Comparison of ENCODE assay signal across 11 cellular contexts in the genomic region with DNA sequence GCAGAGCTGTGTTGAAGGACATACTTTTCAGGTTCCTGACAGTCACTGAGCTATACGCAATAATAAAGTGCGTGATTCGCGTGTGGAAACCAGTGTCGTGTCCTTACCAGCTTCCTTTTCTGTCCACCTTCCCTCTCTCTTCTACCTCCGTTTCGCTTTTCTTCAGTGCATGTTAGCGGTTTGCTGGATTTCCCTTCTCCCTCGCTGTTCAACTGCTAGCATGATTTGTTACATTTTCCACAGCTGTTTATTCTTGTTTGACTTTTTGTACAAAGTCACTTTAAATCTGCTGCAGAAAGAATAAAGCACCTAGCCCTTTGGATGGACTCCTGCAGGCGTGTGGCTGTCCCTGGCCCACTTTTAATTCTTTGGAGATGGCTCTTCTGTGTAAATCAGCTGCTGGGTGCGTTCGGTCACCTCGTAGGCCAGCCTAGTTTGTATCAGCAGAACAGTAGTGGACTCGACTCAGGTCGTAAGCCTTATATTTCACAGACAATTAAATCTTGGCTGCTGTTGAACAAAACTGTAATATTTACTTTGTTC. TPM values are rescaled to one million over a fixed set of nuclear protein-coding genes. Genes with fewer than 3 reads are reported as not detected.
DNase-seq lines count a peak whose midpoint lies in the region; ATAC-seq and TF ChIP-seq lines count a peak whose summit lies in the region.
"Had no signal": no experiment of that assay in that cellular context is flagged by ENCODE, and none has a peak within 500 bp of the region (broad histone marks: within the 10 kb centered on the region; RNA-seq: fewer than 3 reads in every experiment).

No MANE protein-coding gene starts in this region.

- ATAC-seq in activated T-cell treated with anti-CD3 and anti-CD28 coated beads, Interleukin-2, amount 50 U/mL, for 4 hours, result no peak
- no peak for ATAC-seq in activated naive CD8-positive, alpha-beta T cell treated with anti-CD3 and anti-CD28 coated beads, Interleukin-2, amount 10 ng/mL, durations not matched to agents 7 days and 5 days (ENCODE audit: low read depth)
- ATAC-seq in memory B cell (ENCODE audit: low read depth), result no peak
- no peak for ATAC-seq in upper lobe of left lung (ENCODE audit: low FRiP score in 2 of 2)
- ATAC-seq in esophagus mucosa, result no peak

- no peaks in the 10 kb centered on the region for H3F3A ChIP-seq in PC-9 (ENCODE audit: insufficient read depth, low read depth)

- intact Hi-C loops in PC-9 (cut with micrococcal nuclease; ENCODE audit: unreplicated experiment), result no loop called here

- H3K79me2 ChIP-seq in PC-9 (ENCODE audit: low read depth), result no peaks in the 10 kb centered on the region

- H3K9me3 ChIP-seq in upper lobe of left lung (no peaks in the 10 kb centered on the region), PC-9 (ENCODE audit: insufficient read depth, low read depth) (no peaks in the 10 kb centered on the region)
- H3K9me3 ChIP-seq: SJSA1 had no signal

- CTCF ChIA-PET in PC-9 (lab: Charles Lee), result no interaction called here

- no peak overlapping the region for H3K27ac ChIP-seq in upper lobe of left lung
- no peak overlapping the region for H3K27ac ChIP-seq in PC-9
- H3K27ac ChIP-seq: SJSA1 had no signal

- H3K36me3 ChIP-seq in upper lobe of left lung (no peaks in the 10 kb centered on the region), PC-9 (ENCODE audit: low read depth) (no peaks in the 10 kb centered on the region)
- H3K36me3 ChIP-seq: SJSA1 had no signal

- no peak overlapping the region for H2AFZ ChIP-seq in PC-9

- peak overlapping the region in 3 of 4 donors; percentile 9 to 40 (median 35) for H3K4me3 ChIP-seq in upper lobe of left lung
- H3K4me3 ChIP-seq in PC-9, result no peak overlapping the region
- H3K4me3 ChIP-seq: SJSA1 had no signal

- no peak overlapping the region for H3K4me2 ChIP-seq in PC-9

- peaks cover 75% of the 10 kb centered on the region for H3K27me3 Mint-ChIP-seq in activated T-cell treated with anti-CD3 and anti-CD28 coated beads, Interleukin-2, amount 50 U/mL, for 4 hours (ENCODE audit: low read depth)
- peaks cover 76% of the 10 kb centered on the region for H3K27me3 Mint-ChIP-seq in activated naive CD8-positive, alpha-beta T cell treated with anti-CD3 and anti-CD28 coated beads, Interleukin-2, amount 10 ng/mL, durations not matched to agents 7 days and 5 days
- peaks cover 23% of the 10 kb centered on the region for H3K27me3 Mint-ChIP-seq in memory B cell

- TF ChIP-seq CTCF in upper lobe of left lung (IDR thresholded peaks at IDR 0.05), result no peak
- TF ChIP-seq CTCF in PC-9 (conservative IDR thresholded peaks at IDR 0.05), result no peak

- no peak overlapping the region for H3K27ac Mint-ChIP-seq in activated naive CD8-positive, alpha-beta T cell treated with anti-CD3 and anti-CD28 coated beads, Interleukin-2, amount 10 ng/mL, durations not matched to agents 7 days and 5 days
- H3K27ac Mint-ChIP-seq in memory B cell, result no peak overlapping the region

- H4K20me1 ChIP-seq in PC-9 (ENCODE audit: insufficient read depth), result no peaks in the 10 kb centered on the region

- WGBS in upper lobe of left lung, 2 donors, result 6 to 9% methylated on average over 15 of the region's 15 CpGs

- H3K4me1 Mint-ChIP-seq in activated T-cell treated with anti-CD3 and anti-CD28 coated beads, Interleukin-2, amount 50 U/mL, for 4 hours (ENCODE audit: low read depth), result peaks cover 7% of the 10 kb centered on the region
- peaks cover 6% of the 10 kb centered on the region for H3K4me1 Mint-ChIP-seq in activated naive CD8-positive, alpha-beta T cell treated with anti-CD3 and anti-CD28 coated beads, Interleukin-2, amount 10 ng/mL, durations not matched to agents 7 days and 5 days
- peaks cover 7% of the 10 kb centered on the region for H3K4me1 Mint-ChIP-seq in memory B cell

- no peaks in the 10 kb centered on the region for H3K9me2 ChIP-seq in PC-9 (ENCODE audit: insufficient read depth)

- H3K4me1 ChIP-seq in upper lobe of left lung, result peaks cover 15 to 20% (median 17%) of the 10 kb centered on the region in 4 donors
- no peaks in the 10 kb centered on the region for H3K4me1 ChIP-seq in PC-9 (replicated peaks; ENCODE audit: insufficient read depth)
- H3K4me1 ChIP-seq: SJSA1 had no signal

- TF ChIP-seq POLR2A in upper lobe of left lung (IDR thresholded peaks at IDR 0.05), result no peak

- H3K27me3 ChIP-seq in upper lobe of left lung (peaks cover 0 to 64% (median 25%) of the 10 kb centered on the region in 4 donors), PC-9 (ENCODE audit: insufficient read depth, low read depth) (no peaks in the 10 kb centered on the region)

- peak overlapping the region; percentile 78 for H3K4me3 Mint-ChIP-seq in activated T-cell treated with anti-CD3 and anti-CD28 coated beads, Interleukin-2, amount 50 U/mL, for 4 hours
- peak overlapping the region; percentile 60 for H3K4me3 Mint-ChIP-seq in activated naive CD8-positive, alpha-beta T cell treated with anti-CD3 and anti-CD28 coated beads, Interleukin-2, amount 10 ng/mL, durations not matched to agents 7 days and 5 days
- peak overlapping the region; percentile 74 for H3K4me3 Mint-ChIP-seq in memory B cell

- peaks cover 3% of the 10 kb centered on the region for H3K9me3 Mint-ChIP-seq in activated T-cell treated with anti-CD3 and anti-CD28 coated beads, Interleukin-2, amount 50 U/mL, for 4 hours
- H3K9me3 Mint-ChIP-seq in activated naive CD8-positive, alpha-beta T cell treated with anti-CD3 and anti-CD28 coated beads, Interleukin-2, amount 10 ng/mL, durations not matched to agents 7 days and 5 days, result no peaks in the 10 kb centered on the region
- H3K9me3 Mint-ChIP-seq in memory B cell, result peaks cover 1% of the 10 kb centered on the region

- TF ChIP-seq EP300 in upper lobe of left lung (IDR thresholded peaks at IDR 0.05), result no peak

- POLR2A ChIA-PET in activated naive CD8-positive, alpha-beta T cell treated with anti-CD3 and anti-CD28 coated beads, Interleukin-2, amount 10 ng/mL, durations not matched to agents 7 days and 5 days (lab: Charles Lee), result no interaction called here
- POLR2A ChIA-PET in PC-9 (lab: Charles Lee; ENCODE audit: unreplicated experiment), result no interaction called here

- no TSS peak for BruUV-seq in PC-9 (replicated peaks; lab: Mats Ljungman, UMichigan)

- DNase-seq in activated T-cell treated with anti-CD3 and anti-CD28 coated beads, Interleukin-2, amount 50 U/mL, for 4 hours, result no peak
- no peak for DNase-seq in activated T-cell treated with anti-CD3 and anti-CD28 coated beads, Interleukin-2, amount 50 U/mL, for 48 hours
- DNase-seq in activated naive CD8-positive, alpha-beta T cell treated with anti-CD3 and anti-CD28 coated beads, Interleukin-2, amount 10 ng/mL, durations not matched to agents 7 days and 5 days, result no peak
- no peak for DNase-seq in memory B cell (ENCODE audit: low spot score in 2 of 2)
- DNase-seq in upper lobe of left lung, result no peak
- DNase-seq in PC-9, result no peak
- DNase-seq in midbrain (lab: John Stamatoyannopoulos, UW), result no peak
- DNase-seq: DND-41; effector CD4-positive, alpha-beta T cell had no signal

- no peaks in the 10 kb centered on the region for H3K36me3 Mint-ChIP-seq in activated T-cell treated with anti-CD3 and anti-CD28 coated beads, Interleukin-2, amount 50 U/mL, for 4 hours (ENCODE audit: insufficient read depth)
- H3K36me3 Mint-ChIP-seq in activated naive CD8-positive, alpha-beta T cell treated with anti-CD3 and anti-CD28 coated beads, Interleukin-2, amount 10 ng/mL, durations not matched to agents 7 days and 5 days, result no peaks in the 10 kb centered on the region
- H3K36me3 Mint-ChIP-seq in memory B cell, result no peaks in the 10 kb centered on the region

RNA-seq across cellular contexts. Expression of gene HAND2, which starts 8.9 kb away (rescaled TPM):
- total RNA-seq in activated T-cell treated with anti-CD3 and anti-CD28 coated beads, Interleukin-2, amount 50 U/mL, for 4 hours, result not detected
- not detected for total RNA-seq in activated naive CD8-positive, alpha-beta T cell treated with anti-CD3 and anti-CD28 coated beads, Interleukin-2, amount 10 ng/mL, durations not matched to agents 7 days and 5 days
- total RNA-seq in upper lobe of left lung, result 1 to 10 TPM in 1 of 6 donors, under 1 TPM in 3, not detected in 2; 0.20 to 3.0 (median 0.39) TPM
- not detected in 2 replicates for total RNA-seq in PC-9 (2021)
- 0.08 TPM for total RNA-seq in esophagus mucosa
- total RNA-seq: SJSA1 had no signal
